In genomic region chr6:149628865-149629544, GRCh38 we compare ENCODE assay signal across 10 cellular contexts. TPM values are rescaled to one million over a fixed set of nuclear protein-coding genes. Genes with fewer than 3 reads are reported as not detected.
A peak's percentile ranks its signal among the peaks of the same experiment; 100 is the strongest.
DNase-seq lines count a peak whose midpoint lies in the region; ATAC-seq and TF ChIP-seq lines count a peak whose summit lies in the region.
"Had no signal": no experiment of that assay in that cellular context is flagged by ENCODE, and none has a peak within 500 bp of the region (broad histone marks: within the 10 kb centered on the region; RNA-seq: fewer than 3 reads in every experiment).

No MANE protein-coding gene starts in this region.

- H3K27me3 Mint-ChIP-seq in activated CD8-positive, alpha-beta T cell treated with anti-CD3 and anti-CD28 coated beads for 36 hours, result no peaks in the 10 kb centered on the region

- POLR2A ChIA-PET in activated CD8-positive, alpha-beta T cell treated with anti-CD3 and anti-CD28 coated beads for 36 hours (lab: Charles Lee), result no interaction called here

- DNase-seq in CD1c-positive myeloid dendritic cell (ENCODE audit: extremely low spot score) (peak; percentile 66), COLO829 (ENCODE audit: low spot score) (no peak), SIG-M5 (lab: John Stamatoyannopoulos, UW) (no peak), NCI-H146 treated with DMSO at 0.1 percent for 48 hours (lab: John Stamatoyannopoulos, UW; ENCODE audit: unreplicated experiment) (no peak), nucleus accumbens (lab: John Stamatoyannopoulos, UW) (no peak)
- DNase-seq in activated CD8-positive, alpha-beta T cell treated with anti-CD3 and anti-CD28 coated beads for 36 hours, result no peak
- DNase-seq: DMS79, uterus had no signal

- H3K4me1 Mint-ChIP-seq in activated CD8-positive, alpha-beta T cell treated with anti-CD3 and anti-CD28 coated beads for 36 hours (ENCODE audit: low read depth), result peaks cover 11% of the 10 kb centered on the region

- intact Hi-C loops in activated CD8-positive, alpha-beta T cell treated with anti-CD3 and anti-CD28 coated beads for 36 hours (cut with micrococcal nuclease), result no loop called here

- H3K27ac Mint-ChIP-seq in activated CD8-positive, alpha-beta T cell treated with anti-CD3 and anti-CD28 coated beads for 36 hours, result peak overlapping the region; percentile 70

- CTCF ChIA-PET in activated CD8-positive, alpha-beta T cell treated with anti-CD3 and anti-CD28 coated beads for 36 hours (lab: Charles Lee), result interaction anchor here (0.7 kb wide), 1 partner anchor 24 kb away, joined by 3 read pairs; no protein-coding TSS in a partner anchor

- no peak overlapping the region for H3K4me3 Mint-ChIP-seq in activated CD8-positive, alpha-beta T cell treated with anti-CD3 and anti-CD28 coated beads for 36 hours

- H3K36me3 Mint-ChIP-seq in activated CD8-positive, alpha-beta T cell treated with anti-CD3 and anti-CD28 coated beads for 36 hours (ENCODE audit: low read depth), result peaks cover 11% of the 10 kb centered on the region

- H3K9me3 Mint-ChIP-seq in activated CD8-positive, alpha-beta T cell treated with anti-CD3 and anti-CD28 coated beads for 36 hours, result no peaks in the 10 kb centered on the region

- TF ChIP-seq CTCF in activated CD8-positive, alpha-beta T cell treated with anti-CD3 and anti-CD28 coated beads for 36 hours (IDR thresholded peaks at IDR 0.05), result no peak

- ATAC-seq in GM19043 (IDR thresholded peaks at IDR 0.05; ENCODE audit: low read depth, unreplicated experiment) (peak; percentile 72), HG02973 (IDR thresholded peaks at IDR 0.05; ENCODE audit: unreplicated experiment) (peak; percentile 91)
- peak; percentile 61 for ATAC-seq in activated CD8-positive, alpha-beta T cell treated with anti-CD3 and anti-CD28 coated beads for 36 hours

RNA-seq across cellular contexts. Expression of gene KATNA1, which starts 19.5 kb away (rescaled TPM):
- total RNA-seq in activated CD8-positive, alpha-beta T cell treated with anti-CD3 and anti-CD28 coated beads for 36 hours, result 10 to 100 TPM; 18.8 to 19.7 TPM
